ENCODE assay signal across 9 cellular contexts in the genomic region with DNA sequence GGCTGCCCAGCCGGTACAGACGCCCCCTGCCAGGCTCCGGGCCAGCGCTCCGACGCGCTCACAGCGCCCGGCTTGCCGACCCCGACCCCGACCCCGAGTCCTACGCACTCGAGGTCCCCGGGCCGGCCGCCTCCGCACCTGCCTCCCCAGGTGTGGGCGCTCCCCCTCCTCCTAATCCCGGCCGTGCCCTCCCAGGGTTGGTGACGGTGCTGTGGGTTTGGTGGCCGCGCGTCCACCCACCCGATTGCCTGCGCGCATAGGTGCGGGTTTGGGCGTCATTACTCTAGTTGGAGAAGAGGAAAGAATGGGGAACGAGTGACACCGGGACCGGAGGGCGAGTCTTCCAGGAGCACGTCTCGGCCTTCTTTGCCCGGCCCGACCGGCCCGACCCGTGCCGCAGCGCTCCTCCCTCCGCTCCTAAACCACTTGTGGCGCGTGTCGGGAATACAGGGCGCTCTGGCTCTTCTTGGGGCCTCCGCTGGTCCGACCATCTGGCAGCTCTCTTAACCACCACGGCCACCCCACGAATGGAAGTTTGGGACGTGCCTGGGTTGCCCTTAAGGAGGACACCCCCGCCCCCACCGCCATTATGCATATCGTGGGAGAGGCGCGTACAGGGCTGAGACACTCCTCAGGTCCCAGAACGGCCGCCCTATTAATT. TPM values are rescaled to one million over a fixed set of nuclear protein-coding genes. Genes with fewer than 3 reads are reported as not detected.
DNase-seq lines count a peak whose midpoint lies in the region; TF ChIP-seq lines count a peak whose summit lies in the region.
"Had no signal": no experiment of that assay in that cellular context is flagged by ENCODE, and none has a peak within 500 bp of the region (broad histone marks: within the 10 kb centered on the region; RNA-seq: fewer than 3 reads in every experiment).

No MANE protein-coding gene starts in this region.

- CTCF ChIA-PET in activated naive CD4-positive, alpha-beta T cell treated with anti-CD3 and anti-CD28 coated beads, Interleukin-2, amount 10 ng/mL, durations not matched to agents 7 days and 5 days (lab: Charles Lee): no interaction called here

- no peaks in the 10 kb centered on the region for H3K36me3 ChIP-seq in ascending aorta
- H3K36me3 ChIP-seq in sigmoid colon: no peaks in the 10 kb centered on the region

- H3K27ac ChIP-seq in ascending aorta (peak overlapping the region; percentile 99), sigmoid colon (peak overlapping the region; percentile 89 to 97 (median 94))

- H3K27me3 Mint-ChIP-seq in activated naive CD4-positive, alpha-beta T cell treated with anti-CD3 and anti-CD28 coated beads, Interleukin-2, amount 10 ng/mL, durations not matched to agents 7 days and 5 days: peaks cover 32% of the 10 kb centered on the region

- 1 to 4% methylated on average over 61 of the region's 61 CpGs for WGBS in sigmoid colon, 2 donors

- H3K27ac Mint-ChIP-seq in activated naive CD4-positive, alpha-beta T cell treated with anti-CD3 and anti-CD28 coated beads, Interleukin-2, amount 10 ng/mL, durations not matched to agents 7 days and 5 days: peak overlapping the region; percentile 64

- peak overlapping the region; percentile 72 to 90 for H3K4me3 ChIP-seq in ascending aorta
- peak overlapping the region; percentile 73 for H3K4me3 ChIP-seq in iPS-11a (ENCODE audit: low read depth, low read length)
- H3K4me3 ChIP-seq in sigmoid colon: peak overlapping the region; percentile 61 to 91 (median 72)

- no peak for TF ChIP-seq POLR2A in sigmoid colon (IDR thresholded peaks at IDR 0.05)

- H3K36me3 Mint-ChIP-seq in activated naive CD4-positive, alpha-beta T cell treated with anti-CD3 and anti-CD28 coated beads, Interleukin-2, amount 10 ng/mL, durations not matched to agents 7 days and 5 days: peaks cover 1% of the 10 kb centered on the region

- TF ChIP-seq CTCF in ascending aorta (IDR thresholded peaks at IDR 0.05) (peak in 1 of 3 experiments; percentile 13), sigmoid colon (IDR thresholded peaks at IDR 0.05) (peak in 3 of 4 experiments; percentile 18 to 29 (median 27))

- no peak overlapping the region for H3K4me3 Mint-ChIP-seq in activated naive CD4-positive, alpha-beta T cell treated with anti-CD3 and anti-CD28 coated beads, Interleukin-2, amount 10 ng/mL, durations not matched to agents 7 days and 5 days

- H3K4me1 ChIP-seq in ascending aorta (peaks cover 0 to 21% of the 10 kb centered on the region in 2 donors), sigmoid colon (peaks cover 0 to 42% (median 37%) of the 10 kb centered on the region in 4 donors)

- no peak for TF ChIP-seq EP300 in sigmoid colon (IDR thresholded peaks at IDR 0.05)

- H3K4me1 Mint-ChIP-seq in activated naive CD4-positive, alpha-beta T cell treated with anti-CD3 and anti-CD28 coated beads, Interleukin-2, amount 10 ng/mL, durations not matched to agents 7 days and 5 days: peaks cover 2% of the 10 kb centered on the region

- intact Hi-C loops in ascending aorta (cut with DNase I) (loop anchor here (5.0 kb wide), 5 partner anchors 133 to 498 kb away; no protein-coding TSS in a partner anchor), sigmoid colon (cut with DNase I) (loop anchor here (2.0 to 10.0 kb wide), 3 partner anchors 198 to 431 kb away; no protein-coding TSS in a partner anchor)

- H3K9me3 Mint-ChIP-seq in activated naive CD4-positive, alpha-beta T cell treated with anti-CD3 and anti-CD28 coated beads, Interleukin-2, amount 10 ng/mL, durations not matched to agents 7 days and 5 days: no peaks in the 10 kb centered on the region

- H3K9me3 ChIP-seq in ascending aorta: no peaks in the 10 kb centered on the region
- no peaks in the 10 kb centered on the region for H3K9me3 ChIP-seq in sigmoid colon

- no peaks in the 10 kb centered on the region for H3K27me3 ChIP-seq in ascending aorta
- H3K27me3 ChIP-seq in sigmoid colon: no peaks in the 10 kb centered on the region

- no peak for DNase-seq in activated naive CD4-positive, alpha-beta T cell treated with anti-CD3 and anti-CD28 coated beads, Interleukin-2, amount 10 ng/mL, durations not matched to agents 7 days and 5 days
- DNase-seq in activated naive CD4-positive, alpha-beta T cell (lab: John Stamatoyannopoulos, UW): no peak
- DNase-seq in ascending aorta (ENCODE audit: low spot score in 2 of 2) (peak in 1 of 2 donors; percentile 79), sigmoid colon (peak; percentile 76), GM19240 (ENCODE audit: insufficient read length, low spot score) (no peak), NCI-H226 (no peak), T-helper 9 cell (no peak)

RNA-seq across cellular contexts. Expression of a gene that starts 0.8 kb away (rescaled TPM):
- total RNA-seq in ascending aorta: 24.7 TPM
- total RNA-seq in sigmoid colon: 10 to 100 TPM; 29.7 to 49.5 (median 35.6) TPM
- polyA plus RNA-seq in sigmoid colon: 10 to 100 TPM in 2 of 3 donors, 1 to 10 TPM in 1; 7.2 to 10.6 (median 10.2) TPM
- total RNA-seq: activated CD8-positive, alpha-beta memory T cell treated with anti-CD3 and anti-CD28 coated beads for 36 hours had no signal
